ENCODE assay signal across 8 cellular contexts in the genomic region with DNA sequence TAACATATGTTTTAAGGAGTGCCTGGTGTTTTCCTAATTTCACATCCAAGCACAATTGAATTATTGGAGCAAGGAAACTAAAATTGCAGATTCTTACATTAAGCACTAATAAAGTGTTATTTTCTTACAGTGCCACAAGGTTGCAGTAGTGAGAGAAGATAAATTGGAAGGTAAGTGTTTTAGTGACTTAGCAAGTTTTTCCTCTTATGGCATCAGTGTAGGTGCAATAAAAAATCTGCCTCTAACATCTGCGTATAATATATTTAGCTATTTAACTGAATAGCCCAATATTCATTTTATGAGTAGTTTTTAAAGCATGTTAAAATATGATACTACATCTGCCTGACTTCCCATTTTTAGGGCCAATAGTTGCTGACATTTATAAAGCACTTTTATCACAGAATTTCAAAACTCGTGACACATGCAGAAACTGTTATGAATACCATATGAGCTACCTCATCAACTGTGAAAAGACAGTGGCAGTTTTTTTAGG. TPM values are rescaled to one million over a fixed set of nuclear protein-coding genes. Genes with fewer than 3 reads are reported as not detected.
A peak's percentile ranks its signal among the peaks of the same experiment; 100 is the strongest.
DNase-seq lines count a peak whose midpoint lies in the region; ATAC-seq and TF ChIP-seq lines count a peak whose summit lies in the region.

No MANE protein-coding gene starts in this region.

- no TSS peak for BruUV-seq in Caco-2 (replicated peaks; lab: Mats Ljungman, UMichigan)
- BruUV-seq in MCF 10A (replicated peaks; lab: Mats Ljungman, UMichigan) = no TSS peak

- no peak overlapping the region for H3K9ac ChIP-seq in liver (ENCODE audit: low read depth in 1 of 2, low read length in 2 of 2)

- no peak overlapping the region for H3K27ac Mint-ChIP-seq in Caco-2 (ENCODE audit: unreplicated experiment)
- no peak overlapping the region for H3K27ac Mint-ChIP-seq in MCF 10A (ENCODE audit: low read depth, unreplicated experiment)
- no peak overlapping the region for H3K27ac Mint-ChIP-seq in stimulated activated naive CD8-positive, alpha-beta T cell treated with anti-CD3 and anti-CD28 coated beads, Interleukin-15, amount 100 ng/mL, for 72 hours

- H3K9me3 ChIP-seq in Caco-2 = no peaks in the 10 kb centered on the region
- no peaks in the 10 kb centered on the region for H3K9me3 ChIP-seq in liver (ENCODE audit: control insufficient read depth in 4 of 4, low read length in 3 of 4)

- H3K27me3 ChIP-seq in Caco-2 (replicated peaks; ENCODE audit: control insufficient read depth, insufficient read depth, low read length) (no peaks in the 10 kb centered on the region), liver (ENCODE audit: control insufficient read depth in 4 of 4, insufficient read depth in 4 of 4, low read length in 3 of 4) (no peaks in the 10 kb centered on the region)

- intact Hi-C loops in Caco-2 (cut with micrococcal nuclease; ENCODE audit: unreplicated experiment) (loop anchor here (1.0 to 5.0 kb wide), 2 partner anchors 115 to 261 kb away; no protein-coding TSS in a partner anchor), MCF 10A (cut with micrococcal nuclease) (loop anchor here (1.0 kb wide), 1 partner anchor 115 kb away; no protein-coding TSS in a partner anchor)

- peak; percentile 67 to 70 for TF ChIP-seq CTCF in Caco-2 (IDR thresholded peaks at IDR 0.05; ENCODE audit: insufficient read depth in 1 of 2, low read depth in 1 of 2, low read length in 1 of 2, severe bottlenecking in 1 of 2, unreplicated experiment in 1 of 2)
- peak; percentile 56 for TF ChIP-seq CTCF in LNCaP clone FGC (IDR thresholded peaks at IDR 0.05; ENCODE audit: control insufficient read depth, extremely low read depth, insufficient read depth)
- TF ChIP-seq CTCF in MCF 10A (IDR thresholded peaks at IDR 0.05; ENCODE audit: unreplicated experiment) = peak; percentile 38
- TF ChIP-seq CTCF in liver (IDR thresholded peaks at IDR 0.05; ENCODE audit: low read depth, low read length, missing input control) = peak; percentile 38

- H3K36me3 Mint-ChIP-seq in Caco-2 (ENCODE audit: insufficient read depth, unreplicated experiment) (peaks cover 18% of the 10 kb centered on the region), MCF 10A (ENCODE audit: insufficient read depth, unreplicated experiment) (peaks cover 32% of the 10 kb centered on the region)

- no peak overlapping the region for H3K27ac ChIP-seq in liver (ENCODE audit: low read depth in 1 of 2, low read length in 2 of 2)

- H3K4me1 Mint-ChIP-seq in Caco-2 (ENCODE audit: low read depth, unreplicated experiment) (no peaks in the 10 kb centered on the region), MCF 10A (ENCODE audit: insufficient read depth, unreplicated experiment) (no peaks in the 10 kb centered on the region)
- no peaks in the 10 kb centered on the region for H3K4me1 Mint-ChIP-seq in stimulated activated naive CD8-positive, alpha-beta T cell treated with anti-CD3 and anti-CD28 coated beads, Interleukin-15, amount 100 ng/mL, for 72 hours

- POLR2A ChIA-PET in Caco-2 (lab: Charles Lee) = no interaction called here
- POLR2A ChIA-PET in MCF 10A (lab: Yijun Ruan, JAX) = interaction anchor here (1.4 kb wide), 1 partner anchor 23 kb away, joined by 3 read pairs; no protein-coding TSS in a partner anchor

- peak in 1 of 2 experiments; percentile 43 for DNase-seq in Caco-2
- DNase-seq in LNCaP clone FGC (ENCODE audit: low read depth) = peak; percentile 70
- DNase-seq in MCF 10A (ENCODE audit: unreplicated experiment) = peak; percentile 55
- no peak for DNase-seq in NCI-H774 (lab: John Stamatoyannopoulos, UW)
- no peak for DNase-seq in NCI-H187 (lab: John Stamatoyannopoulos, UW)
- no peak for DNase-seq in stimulated activated naive CD8-positive, alpha-beta T cell treated with anti-CD3 and anti-CD28 coated beads, Interleukin-15, amount 100 ng/mL, for 72 hours

- H3K4me3 ChIP-seq in Caco-2 (ENCODE audit: low read depth, low read length) (no peak overlapping the region), LNCaP clone FGC (ENCODE audit: low read depth, low read length) (no peak overlapping the region), liver (ENCODE audit: low read depth in 1 of 3, low read length in 3 of 3) (no peak overlapping the region)

- no peaks in the 10 kb centered on the region for H3K9me3 Mint-ChIP-seq in Caco-2 (ENCODE audit: unreplicated experiment)
- H3K9me3 Mint-ChIP-seq in MCF 10A (ENCODE audit: unreplicated experiment) = no peaks in the 10 kb centered on the region
- H3K9me3 Mint-ChIP-seq in stimulated activated naive CD8-positive, alpha-beta T cell treated with anti-CD3 and anti-CD28 coated beads, Interleukin-15, amount 100 ng/mL, for 72 hours = no peaks in the 10 kb centered on the region

- H3K4me1 ChIP-seq in Caco-2 (no peaks in the 10 kb centered on the region; the same call in none of the 2 replicates), liver (ENCODE audit: control insufficient read depth in 4 of 4, insufficient read depth in 4 of 4, low read length in 3 of 4) (peaks cover 4 to 27% (median 16%) of the 10 kb centered on the region in 4 donors)

- WGBS in liver = 55% methylated on average over 2 of the region's 2 CpGs

- peak; percentile 67 to 76 for TF ChIP-seq RAD21 in liver (IDR thresholded peaks at IDR 0.05)

- no peaks in the 10 kb centered on the region for H3K27me3 Mint-ChIP-seq in Caco-2 (ENCODE audit: insufficient read depth, unreplicated experiment)
- H3K27me3 Mint-ChIP-seq in MCF 10A (ENCODE audit: insufficient read depth, unreplicated experiment) = no peaks in the 10 kb centered on the region
- no peaks in the 10 kb centered on the region for H3K27me3 Mint-ChIP-seq in stimulated activated naive CD8-positive, alpha-beta T cell treated with anti-CD3 and anti-CD28 coated beads, Interleukin-15, amount 100 ng/mL, for 72 hours

- H3K4me3 Mint-ChIP-seq in Caco-2 (ENCODE audit: unreplicated experiment) (no peak overlapping the region), MCF 10A (ENCODE audit: unreplicated experiment) (no peak overlapping the region)
- no peak overlapping the region for H3K4me3 Mint-ChIP-seq in stimulated activated naive CD8-positive, alpha-beta T cell treated with anti-CD3 and anti-CD28 coated beads, Interleukin-15, amount 100 ng/mL, for 72 hours

- H3K36me3 ChIP-seq in Caco-2 (ENCODE audit: control insufficient read depth, insufficient read depth, low read length) = 0 out of 2 replicates have a peak, but pooled peaks cover 2% of the 10 kb centered on the region
- peaks cover 0 to 4% (median 2%) of the 10 kb centered on the region in 4 donors for H3K36me3 ChIP-seq in liver (ENCODE audit: control insufficient read depth in 4 of 4, insufficient read depth in 3 of 4, low read depth in 1 of 4, low read length in 3 of 4)

- no peak for ATAC-seq in GM21367 (IDR thresholded peaks at IDR 0.05; ENCODE audit: unreplicated experiment)
- ATAC-seq in stimulated activated naive CD8-positive, alpha-beta T cell treated with anti-CD3 and anti-CD28 coated beads, Interleukin-15, amount 100 ng/mL, for 72 hours = no peak

- CTCF ChIA-PET in Caco-2 (lab: Charles Lee) (no interaction called here), MCF 10A (lab: Yijun Ruan, JAX) (interaction anchor here (0.6 to 2.8 kb wide), 13 partner anchors 11 to 426 kb away, joined by 3 to 17 read pairs (median 4); no protein-coding TSS in a partner anchor)

TF ChIP-seq in liver, 16 proteins besides CTCF, POLR2A, EP300 and RAD21:
- no peak for TF ChIP-seq JUND (IDR thresholded peaks at IDR 0.05)
- TF ChIP-seq TAF1 (conservative IDR thresholded peaks at IDR 0.05) = no peak
- no peak for TF ChIP-seq HNF4A (conservative IDR thresholded peaks at IDR 0.05)
TF ChIP-seq in liver: peak in this region for 0.

RNA-seq across cellular contexts. Expression of a gene that starts 19.0 kb away (rescaled TPM):
- total RNA-seq in Caco-2 (2022) (45.8 and 49.7 TPM in 2 replicates), MCF 10A (2022) (19.5 and 27.1 TPM in 2 replicates), liver (1 to 10 TPM; 5.7 to 8.3 TPM)
- polyA plus RNA-seq in liver = 1 to 10 TPM; 3.0 to 4.3 TPM

Comparison
In these comparisons a context has a peak if more than half of its experiments do, and no peak if none do; other contexts are left out.
1. DNase-seq: peak in LNCaP clone FGC (single experiment) and MCF 10A (single experiment); none in NCI-H774 (single experiment), NCI-H187 (0 of 2) and stimulated activated naive CD8-positive, alpha-beta T cell treated with anti-CD3 and anti-CD28 coated beads, Interleukin-15, amount 100 ng/mL, for 72 hours (0 of 2).
2. Peak in every context shown above with its lines, with median percentiles within 50 percentile points of each other: CTCF ChIP-seq.